In the genomic region with DNA sequence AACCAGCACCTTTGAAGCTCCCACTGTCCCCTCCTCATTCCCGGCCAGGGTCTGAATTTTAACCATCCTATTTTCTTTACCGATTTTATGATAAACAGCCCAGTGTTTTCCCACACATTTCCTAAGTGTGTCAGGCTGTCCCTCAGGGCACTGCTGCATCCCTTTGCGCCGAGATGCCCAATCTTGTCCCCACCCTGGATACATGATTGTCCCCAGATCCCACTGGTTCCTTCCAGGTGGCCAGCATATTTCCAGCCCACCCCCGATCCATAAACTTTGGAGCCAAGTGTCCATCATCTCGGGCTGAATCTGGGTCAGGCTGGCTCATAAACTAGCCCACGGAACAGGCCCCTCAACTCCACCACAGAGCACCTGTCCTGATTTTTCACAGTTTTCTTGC, we compare ENCODE assay signal across 23 cellular contexts.
"Had no signal": no experiment of that assay in that cellular context is flagged by ENCODE, and none has a peak within 500 bp of the region (broad histone marks: within the 10 kb centered on the region; RNA-seq: fewer than 3 reads in every experiment).

No MANE protein-coding gene starts in this region.

- ATAC-seq: activated CD8-positive, alpha-beta T cell treated with anti-CD3 and anti-CD28 coated beads for 36 hours; body of pancreas; T-cell had no signal

- DNase-seq: activated CD4-positive, CD25-positive, alpha-beta regulatory T cell; activated CD8-positive, alpha-beta memory T cell treated with anti-CD3 and anti-CD28 coated beads, Interleukin-2, amount 50 U/mL, for 48 hours; activated CD8-positive, alpha-beta T cell treated with anti-CD3 and anti-CD28 coated beads for 36 hours; activated gamma-delta T cell; activated naive CD4-positive, alpha-beta T cell treated with anti-CD3 and anti-CD28 coated beads, Interleukin-2, amount 10 ng/mL, durations not matched to agents 7 days and 5 days; activated naive CD8-positive, alpha-beta T cell treated with anti-CD3 and anti-CD28 coated beads, Interleukin-2, amount 10 ng/mL, durations not matched to agents 7 days and 5 days; activated T-cell treated with anti-CD3 and anti-CD28 coated beads, Interleukin-2, amount 50 U/mL, for 24 hours; aorta; IMR-90; Kasumi-1; KBM-7; NCI-H1105 treated with DMSO at 0.1 percent for 48 hours; NCI-H1436 treated with DMSO at 0.1 percent for 48 hours; NCI-H187 treated with DMSO at 0.1 percent for 48 hours; NCI-H2081 treated with DMSO at 0.1 percent for 48 hours; NCI-H446; NCI-H524; SHP77; T-cell; T-helper 2 cell; T1000 had no signal

- H3K27me3 Mint-ChIP-seq: activated CD8-positive, alpha-beta T cell treated with anti-CD3 and anti-CD28 coated beads for 36 hours; activated naive CD4-positive, alpha-beta T cell treated with anti-CD3 and anti-CD28 coated beads, Interleukin-2, amount 10 ng/mL, durations not matched to agents 7 days and 5 days; activated naive CD8-positive, alpha-beta T cell treated with anti-CD3 and anti-CD28 coated beads, Interleukin-2, amount 10 ng/mL, durations not matched to agents 7 days and 5 days; activated T-cell treated with anti-CD3 and anti-CD28 coated beads, Interleukin-2, amount 50 U/mL, for 24 hours; T-cell had no signal

- H3K36me3 Mint-ChIP-seq: activated naive CD4-positive, alpha-beta T cell treated with anti-CD3 and anti-CD28 coated beads, Interleukin-2, amount 10 ng/mL, durations not matched to agents 7 days and 5 days; activated naive CD8-positive, alpha-beta T cell treated with anti-CD3 and anti-CD28 coated beads, Interleukin-2, amount 10 ng/mL, durations not matched to agents 7 days and 5 days; T-cell had no signal

- H3K4me3 Mint-ChIP-seq: activated CD8-positive, alpha-beta T cell treated with anti-CD3 and anti-CD28 coated beads for 36 hours; activated naive CD4-positive, alpha-beta T cell treated with anti-CD3 and anti-CD28 coated beads, Interleukin-2, amount 10 ng/mL, durations not matched to agents 7 days and 5 days; activated naive CD8-positive, alpha-beta T cell treated with anti-CD3 and anti-CD28 coated beads, Interleukin-2, amount 10 ng/mL, durations not matched to agents 7 days and 5 days; activated T-cell treated with anti-CD3 and anti-CD28 coated beads, Interleukin-2, amount 50 U/mL, for 24 hours; central memory CD8-positive, alpha-beta T cell; T-cell had no signal

- H3K9me3 Mint-ChIP-seq: activated CD8-positive, alpha-beta T cell treated with anti-CD3 and anti-CD28 coated beads for 36 hours; activated naive CD4-positive, alpha-beta T cell treated with anti-CD3 and anti-CD28 coated beads, Interleukin-2, amount 10 ng/mL, durations not matched to agents 7 days and 5 days; activated naive CD8-positive, alpha-beta T cell treated with anti-CD3 and anti-CD28 coated beads, Interleukin-2, amount 10 ng/mL, durations not matched to agents 7 days and 5 days; central memory CD8-positive, alpha-beta T cell had no signal

- H3K27ac Mint-ChIP-seq: activated CD8-positive, alpha-beta T cell treated with anti-CD3 and anti-CD28 coated beads for 36 hours; activated naive CD4-positive, alpha-beta T cell treated with anti-CD3 and anti-CD28 coated beads, Interleukin-2, amount 10 ng/mL, durations not matched to agents 7 days and 5 days; activated naive CD8-positive, alpha-beta T cell treated with anti-CD3 and anti-CD28 coated beads, Interleukin-2, amount 10 ng/mL, durations not matched to agents 7 days and 5 days; activated T-cell treated with anti-CD3 and anti-CD28 coated beads, Interleukin-2, amount 50 U/mL, for 24 hours; T-cell had no signal
